19 cellular contexts compared by ENCODE assay signal in genomic region chr21:31711326-31711725, GRCh38. TPM values are rescaled to one million over a fixed set of nuclear protein-coding genes. Genes with fewer than 3 reads are reported as not detected.
DNase-seq lines count a peak whose midpoint lies in the region; ATAC-seq and TF ChIP-seq lines count a peak whose summit lies in the region.
"Had no signal": no experiment of that assay in that cellular context is flagged by ENCODE, and none has a peak within 500 bp of the region (broad histone marks: within the 10 kb centered on the region; RNA-seq: fewer than 3 reads in every experiment).

No MANE protein-coding gene starts in this region.

- H3K9me3 Mint-ChIP-seq in HFFc6 (no peaks in the 10 kb centered on the region), osteocyte (ENCODE audit: unreplicated experiment) (no peaks in the 10 kb centered on the region)
- H3K9me3 Mint-ChIP-seq in central memory CD8-positive, alpha-beta T cell, result no peaks in the 10 kb centered on the region

- H3K4me3 Mint-ChIP-seq in HFFc6 (peak overlapping the region; percentile 63), osteocyte (ENCODE audit: unreplicated experiment) (no peak overlapping the region)
- H3K4me3 Mint-ChIP-seq in central memory CD8-positive, alpha-beta T cell, result no peak overlapping the region

- no peak for ATAC-seq in central memory CD8-positive, alpha-beta T cell (replicated peaks; ENCODE audit: extremely low read depth, poor library complexity, severe bottlenecking)

- DNase-seq in HFFc6 (no peak), osteocyte (ENCODE audit: extremely low spot score, unreplicated experiment) (no peak), iPS-NIHi11 (ENCODE audit: low spot score) (no peak), hippocampal formation (lab: John Stamatoyannopoulos, UW) (no peak), HT-29 (ENCODE audit: low spot score) (no peak), AG08395 (ENCODE audit: low spot score) (no peak)
- DNase-seq in central memory CD8-positive, alpha-beta T cell (ENCODE audit: low spot score in 2 of 2), result no peak
- DNase-seq: AML-193; C1 segment of cervical spinal cord; Calu3; DMS153; DND-41; MM.1S; NCI-H2029; NCI-H524 treated with DMSO at 0.1 percent for 48 hours; NCI-H82; NK-92 treated with Interleukin-12 subunit alpha and Interleukin-12 subunit beta, amount 100 ng/mL, for 24 hours had no signal

- TF ChIP-seq CTCF in HFFc6 (IDR thresholded peaks at IDR 0.05) (no peak), osteocyte (IDR thresholded peaks at IDR 0.05) (no peak)

- H3K36me3 Mint-ChIP-seq in HFFc6 (ENCODE audit: low read depth) (no peaks in the 10 kb centered on the region), osteocyte (ENCODE audit: unreplicated experiment) (no peaks in the 10 kb centered on the region)
- peaks cover 1% of the 10 kb centered on the region for H3K36me3 Mint-ChIP-seq in central memory CD8-positive, alpha-beta T cell (ENCODE audit: insufficient read depth)

- H3K4me3 ChIP-seq in ACC112 (ENCODE audit: low read depth, low read length), result 0 out of 2 replicates have a peak overlapping the region, but pooled peaks have one; percentile 24

- peaks cover 99% of the 10 kb centered on the region for H3K79me2 ChIP-seq in ACC112 (ENCODE audit: control insufficient read depth, insufficient read depth, low read length, unreplicated experiment)

- H3K27me3 ChIP-seq in ACC112 (ENCODE audit: insufficient read depth, low read length), result no peaks in the 10 kb centered on the region

- peaks cover 59% of the 10 kb centered on the region for H3K4me1 ChIP-seq in ACC112 (ENCODE audit: control insufficient read depth, insufficient read depth, low read length, unreplicated experiment)

- H3K27ac Mint-ChIP-seq in HFFc6 (peak overlapping the region; percentile 80), osteocyte (ENCODE audit: unreplicated experiment) (peak overlapping the region; percentile 75)
- peak overlapping the region; percentile 44 for H3K27ac Mint-ChIP-seq in central memory CD8-positive, alpha-beta T cell (ENCODE audit: low read depth)

- no peak overlapping the region for H2AFZ ChIP-seq in ACC112 (ENCODE audit: low read length, unreplicated experiment)

- no peaks in the 10 kb centered on the region for H3K36me3 ChIP-seq in ACC112 (ENCODE audit: insufficient read depth, low read length)

- H3K27ac ChIP-seq in ACC112 (ENCODE audit: low read depth, low read length), result peak overlapping the region; percentile 64
- H3K27ac ChIP-seq: KMS-11 had no signal

- peaks cover 89% of the 10 kb centered on the region for H3K4me1 Mint-ChIP-seq in HFFc6 (ENCODE audit: low read depth)
- peaks cover 83% of the 10 kb centered on the region for H3K4me1 Mint-ChIP-seq in central memory CD8-positive, alpha-beta T cell
- peaks cover 78% of the 10 kb centered on the region for H3K4me1 Mint-ChIP-seq in osteocyte (ENCODE audit: unreplicated experiment)

- H3K27me3 Mint-ChIP-seq in HFFc6 (ENCODE audit: insufficient read depth) (no peaks in the 10 kb centered on the region), osteocyte (ENCODE audit: unreplicated experiment) (no peaks in the 10 kb centered on the region)
- no peaks in the 10 kb centered on the region for H3K27me3 Mint-ChIP-seq in central memory CD8-positive, alpha-beta T cell

RNA-seq across cellular contexts. Expression of gene SCAF4, which starts 20.6 kb away (rescaled TPM):
- 10 to 100 TPM; 21.8 to 28.4 (median 26.3) TPM for total RNA-seq in HFFc6 (2021; fragmentation: NEBNext Ultra II Directional; extraction: Animal tissue kit (Norgen Biotek cat#: 25700))
- 32.7 and 33.7 TPM in 2 replicates for total RNA-seq in osteocyte
- total RNA-seq in HT-29 (2014; rRNA removed; shearing (Covaris generic)), result 7.6 and 7.9 TPM in 2 replicates

RNA-seq across cellular contexts. Expression of gene SOD1, which starts 51.8 kb away (rescaled TPM):
- 100 to 1,000 TPM; 236 to 290 (median 281) TPM for total RNA-seq in HFFc6 (2021; fragmentation: NEBNext Ultra II Directional; extraction: Animal tissue kit (Norgen Biotek cat#: 25700))
- total RNA-seq in osteocyte, result 195 and 205 TPM in 2 replicates
- 118 and 126 TPM in 2 replicates for total RNA-seq in HT-29 (2014; rRNA removed; shearing (Covaris generic))
